1 cellular context compared by ENCODE assay signal in the genomic region with DNA sequence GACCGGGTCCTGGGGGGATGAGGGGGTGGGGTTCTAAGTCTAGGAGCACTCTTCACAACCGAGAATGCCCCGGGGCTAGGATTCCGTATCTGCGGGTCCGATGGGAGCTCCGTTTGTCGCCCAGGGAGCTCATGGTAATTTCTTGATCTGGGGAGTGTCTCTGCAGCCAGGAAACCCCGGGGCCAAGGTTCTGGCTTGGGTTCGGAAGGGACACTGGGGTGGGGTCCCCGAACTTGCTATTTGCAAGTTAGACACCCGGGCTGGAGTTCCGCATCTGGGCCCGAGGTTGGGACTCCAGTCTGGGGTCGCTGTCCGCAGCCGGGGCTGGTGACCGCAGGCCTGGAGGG.
TF ChIP-seq lines count a peak whose summit lies in the region.

No MANE protein-coding gene starts in this region.

TF ChIP-seq in HepG2, 621 proteins besides CTCF, POLR2A, EP300 and RAD21 (continued from another document):
- TF ChIP-seq, protein P1, sequence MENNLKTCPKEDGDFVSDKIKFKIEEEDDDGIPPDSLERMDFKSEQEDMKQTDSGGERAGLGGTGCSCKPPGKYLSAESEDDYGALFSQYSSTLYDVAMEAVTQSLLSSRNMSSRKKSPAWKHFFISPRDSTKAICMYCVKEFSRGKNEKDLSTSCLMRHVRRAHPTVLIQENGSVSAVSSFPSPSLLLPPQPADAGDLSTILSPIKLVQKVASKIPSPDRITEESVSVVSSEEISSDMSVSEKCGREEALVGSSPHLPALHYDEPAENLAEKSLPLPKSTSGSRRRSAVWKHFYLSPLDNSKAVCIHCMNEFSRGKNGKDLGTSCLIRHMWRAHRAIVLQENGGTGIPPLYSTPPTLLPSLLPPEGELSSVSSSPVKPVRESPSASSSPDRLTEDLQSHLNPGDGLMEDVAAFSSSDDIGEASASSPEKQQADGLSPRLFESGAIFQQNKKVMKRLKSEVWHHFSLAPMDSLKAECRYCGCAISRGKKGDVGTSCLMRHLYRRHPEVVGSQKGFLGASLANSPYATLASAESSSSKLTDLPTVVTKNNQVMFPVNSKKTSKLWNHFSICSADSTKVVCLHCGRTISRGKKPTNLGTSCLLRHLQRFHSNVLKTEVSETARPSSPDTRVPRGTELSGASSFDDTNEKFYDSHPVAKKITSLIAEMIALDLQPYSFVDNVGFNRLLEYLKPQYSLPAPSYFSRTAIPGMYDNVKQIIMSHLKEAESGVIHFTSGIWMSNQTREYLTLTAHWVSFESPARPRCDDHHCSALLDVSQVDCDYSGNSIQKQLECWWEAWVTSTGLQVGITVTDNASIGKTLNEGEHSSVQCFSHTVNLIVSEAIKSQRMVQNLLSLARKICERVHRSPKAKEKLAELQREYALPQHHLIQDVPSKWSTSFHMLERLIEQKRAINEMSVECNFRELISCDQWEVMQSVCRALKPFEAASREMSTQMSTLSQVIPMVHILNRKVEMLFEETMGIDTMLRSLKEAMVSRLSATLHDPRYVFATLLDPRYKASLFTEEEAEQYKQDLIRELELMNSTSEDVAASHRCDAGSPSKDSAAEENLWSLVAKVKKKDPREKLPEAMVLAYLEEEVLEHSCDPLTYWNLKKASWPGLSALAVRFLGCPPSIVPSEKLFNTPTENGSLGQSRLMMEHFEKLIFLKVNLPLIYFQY (CRISPR knock-in tag; IDR thresholded peaks at IDR 0.05; ENCODE audit: borderline replicate concordance): peak; percentile 52; the same call in 1 of the 2 replicates
- TF ChIP-seq HNF4A (CRISPR knock-in tag; IDR thresholded peaks at IDR 0.05) (no peak), HOXA7 (CRISPR knock-in tag; IDR thresholded peaks at IDR 0.05) (no peak), ZNF333 (CRISPR knock-in tag; IDR thresholded peaks at IDR 0.05; ENCODE audit: borderline replicate concordance) (0 out of 2 replicates have a peak, but pooled peaks have one; percentile 17), ZNF773 (CRISPR knock-in tag; IDR thresholded peaks at IDR 0.05; ENCODE audit: borderline replicate concordance) (0 out of 2 replicates have a peak, but pooled peaks have one; percentile 68), AGO1 (IDR thresholded peaks at IDR 0.05; ENCODE audit: low read depth, low read length, poor library complexity, severe bottlenecking) (peak; percentile 8), ZNF331 (CRISPR knock-in tag; IDR thresholded peaks at IDR 0.05) (no peak), TP53 (CRISPR knock-in tag; conservative IDR thresholded peaks at IDR 0.05) (0 out of 2 replicates have a peak, but pooled peaks have one; percentile 66), ISX (CRISPR knock-in tag; conservative IDR thresholded peaks at IDR 0.05) (0 out of 2 replicates have a peak, but pooled peaks have one; percentile 13), ZBTB21 (CRISPR knock-in tag; IDR thresholded peaks at IDR 0.05) (peak; percentile 12; the same call in 1 of the 2 replicates), ELF1 (CRISPR knock-in tag; IDR thresholded peaks at IDR 0.05) (no peak)
- TF ChIP-seq, protein P2, sequence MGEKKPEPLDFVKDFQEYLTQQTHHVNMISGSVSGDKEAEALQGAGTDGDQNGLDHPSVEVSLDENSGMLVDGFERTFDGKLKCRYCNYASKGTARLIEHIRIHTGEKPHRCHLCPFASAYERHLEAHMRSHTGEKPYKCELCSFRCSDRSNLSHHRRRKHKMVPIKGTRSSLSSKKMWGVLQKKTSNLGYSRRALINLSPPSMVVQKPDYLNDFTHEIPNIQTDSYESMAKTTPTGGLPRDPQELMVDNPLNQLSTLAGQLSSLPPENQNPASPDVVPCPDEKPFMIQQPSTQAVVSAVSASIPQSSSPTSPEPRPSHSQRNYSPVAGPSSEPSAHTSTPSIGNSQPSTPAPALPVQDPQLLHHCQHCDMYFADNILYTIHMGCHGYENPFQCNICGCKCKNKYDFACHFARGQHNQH (CRISPR knock-in tag; IDR thresholded peaks at IDR 0.05): 0 out of 2 replicates have a peak, but pooled peaks have one; percentile 16
- TF ChIP-seq, protein P3, sequence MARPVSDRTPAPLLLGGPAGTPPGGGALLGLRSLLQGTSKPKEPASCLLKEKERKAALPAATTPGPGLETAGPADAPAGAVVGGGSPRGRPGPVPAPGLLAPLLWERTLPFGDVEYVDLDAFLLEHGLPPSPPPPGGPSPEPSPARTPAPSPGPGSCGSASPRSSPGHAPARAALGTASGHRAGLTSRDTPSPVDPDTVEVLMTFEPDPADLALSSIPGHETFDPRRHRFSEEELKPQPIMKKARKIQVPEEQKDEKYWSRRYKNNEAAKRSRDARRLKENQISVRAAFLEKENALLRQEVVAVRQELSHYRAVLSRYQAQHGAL (CRISPR knock-in tag; IDR thresholded peaks at IDR 0.05; ENCODE audit: not compliant biosample characterization): peak; percentile 72
- TF ChIP-seq, protein P4, sequence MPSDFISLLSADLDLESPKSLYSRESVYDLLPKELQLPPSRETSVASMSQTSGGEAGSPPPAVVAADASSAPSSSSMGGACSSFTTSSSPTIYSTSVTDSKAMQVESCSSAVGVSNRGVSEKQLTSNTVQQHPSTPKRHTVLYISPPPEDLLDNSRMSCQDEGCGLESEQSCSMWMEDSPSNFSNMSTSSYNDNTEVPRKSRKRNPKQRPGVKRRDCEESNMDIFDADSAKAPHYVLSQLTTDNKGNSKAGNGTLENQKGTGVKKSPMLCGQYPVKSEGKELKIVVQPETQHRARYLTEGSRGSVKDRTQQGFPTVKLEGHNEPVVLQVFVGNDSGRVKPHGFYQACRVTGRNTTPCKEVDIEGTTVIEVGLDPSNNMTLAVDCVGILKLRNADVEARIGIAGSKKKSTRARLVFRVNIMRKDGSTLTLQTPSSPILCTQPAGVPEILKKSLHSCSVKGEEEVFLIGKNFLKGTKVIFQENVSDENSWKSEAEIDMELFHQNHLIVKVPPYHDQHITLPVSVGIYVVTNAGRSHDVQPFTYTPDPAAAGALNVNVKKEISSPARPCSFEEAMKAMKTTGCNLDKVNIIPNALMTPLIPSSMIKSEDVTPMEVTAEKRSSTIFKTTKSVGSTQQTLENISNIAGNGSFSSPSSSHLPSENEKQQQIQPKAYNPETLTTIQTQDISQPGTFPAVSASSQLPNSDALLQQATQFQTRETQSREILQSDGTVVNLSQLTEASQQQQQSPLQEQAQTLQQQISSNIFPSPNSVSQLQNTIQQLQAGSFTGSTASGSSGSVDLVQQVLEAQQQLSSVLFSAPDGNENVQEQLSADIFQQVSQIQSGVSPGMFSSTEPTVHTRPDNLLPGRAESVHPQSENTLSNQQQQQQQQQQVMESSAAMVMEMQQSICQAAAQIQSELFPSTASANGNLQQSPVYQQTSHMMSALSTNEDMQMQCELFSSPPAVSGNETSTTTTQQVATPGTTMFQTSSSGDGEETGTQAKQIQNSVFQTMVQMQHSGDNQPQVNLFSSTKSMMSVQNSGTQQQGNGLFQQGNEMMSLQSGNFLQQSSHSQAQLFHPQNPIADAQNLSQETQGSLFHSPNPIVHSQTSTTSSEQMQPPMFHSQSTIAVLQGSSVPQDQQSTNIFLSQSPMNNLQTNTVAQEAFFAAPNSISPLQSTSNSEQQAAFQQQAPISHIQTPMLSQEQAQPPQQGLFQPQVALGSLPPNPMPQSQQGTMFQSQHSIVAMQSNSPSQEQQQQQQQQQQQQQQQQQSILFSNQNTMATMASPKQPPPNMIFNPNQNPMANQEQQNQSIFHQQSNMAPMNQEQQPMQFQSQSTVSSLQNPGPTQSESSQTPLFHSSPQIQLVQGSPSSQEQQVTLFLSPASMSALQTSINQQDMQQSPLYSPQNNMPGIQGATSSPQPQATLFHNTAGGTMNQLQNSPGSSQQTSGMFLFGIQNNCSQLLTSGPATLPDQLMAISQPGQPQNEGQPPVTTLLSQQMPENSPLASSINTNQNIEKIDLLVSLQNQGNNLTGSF (CRISPR knock-in tag; IDR thresholded peaks at IDR 0.05): peak; percentile 42; the same call in 1 of the 2 replicates
